Comparison of ENCODE assay signal across 8 cellular contexts in the genomic region with DNA sequence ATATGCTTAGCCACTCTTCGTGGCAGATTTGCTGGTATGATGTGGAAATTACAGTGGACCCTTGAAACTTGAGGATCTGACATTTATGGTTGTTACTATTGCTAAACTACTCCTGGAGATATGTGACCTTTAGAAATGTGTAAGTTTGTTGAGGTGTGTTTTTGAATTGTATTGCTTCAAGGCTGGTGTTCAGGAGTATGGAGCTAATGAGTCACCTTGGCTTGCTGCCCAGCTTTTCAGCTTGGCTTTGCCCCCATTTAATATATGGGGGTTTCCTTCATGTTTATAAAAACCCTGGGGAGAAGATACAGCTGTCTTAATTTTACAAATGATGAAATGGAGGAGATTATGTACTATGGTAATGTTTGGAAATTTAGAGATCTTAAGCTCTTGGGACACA. TPM values are rescaled to one million over a fixed set of nuclear protein-coding genes. Genes with fewer than 3 reads are reported as not detected.
A peak's percentile ranks its signal among the peaks of the same experiment; 100 is the strongest.
DNase-seq lines count a peak whose midpoint lies in the region; ATAC-seq, FAIRE-seq and TF ChIP-seq lines count a peak whose summit lies in the region.

No MANE protein-coding gene starts in this region.

- H3K27me3 Mint-ChIP-seq in natural killer cell (ENCODE audit: low read depth in 2 of 2): no peaks in the 10 kb centered on the region

- H3K9me3 Mint-ChIP-seq in natural killer cell: no peaks in the 10 kb centered on the region

- H3K4me1 Mint-ChIP-seq in natural killer cell: peaks cover 32 to 38% of the 10 kb centered on the region in 2 donors

- peak in 2 of 3 donors; percentile 19 to 60 for ATAC-seq in natural killer cell
- ATAC-seq in HG03175 (IDR thresholded peaks at IDR 0.05; ENCODE audit: unreplicated experiment): no peak

- DNase-seq in EH (ENCODE audit: low read depth) (peak; percentile 58), RWPE1 (ENCODE audit: low spot score) (peak; percentile 37), astrocyte of the spinal cord (ENCODE audit: low read depth, low spot score) (peak; percentile 71), natural killer cell (no peak), urothelium cell line (ENCODE audit: low spot score) (peak; percentile 31), occipital lobe (lab: John Stamatoyannopoulos, UW) (no peak), NCI-H1092 treated with DMSO at 0.1 percent for 48 hours (lab: John Stamatoyannopoulos, UW) (no peak)

- intact Hi-C loops in natural killer cell (cut with micrococcal nuclease): no loop called here

- in situ Hi-C loops in astrocyte of the spinal cord (cut with HindIII; ENCODE audit: low sequenced_read_pairs): no loop called here

- no peak for FAIRE-seq in urothelium cell line (lab: Jason Lieb, UNC)

- H3K4me3 ChIP-seq in astrocyte of the spinal cord (ENCODE audit: low read depth, low read length): no peak overlapping the region

- H3K4me3 Mint-ChIP-seq in natural killer cell: peak overlapping the region; percentile 10

- no peak overlapping the region for H3K27ac ChIP-seq in RWPE1

- no peak for TF ChIP-seq CTCF in RWPE1 (conservative IDR thresholded peaks at IDR 0.05; ENCODE audit: low read depth)
- TF ChIP-seq CTCF in astrocyte of the spinal cord (IDR thresholded peaks at IDR 0.05; ENCODE audit: low read depth, low read length): no peak
- no peak for TF ChIP-seq CTCF in natural killer cell (IDR thresholded peaks at IDR 0.05)

- POLR2A ChIA-PET in RWPE1 (lab: Yijun Ruan, JAX; ENCODE audit: low non-redundant PET): no interaction called here

- peaks cover 26% of the 10 kb centered on the region for H3K36me3 Mint-ChIP-seq in natural killer cell

- CTCF ChIA-PET in RWPE1 (lab: Yijun Ruan, JAX): no interaction called here

- H3K27ac Mint-ChIP-seq in natural killer cell: peak overlapping the region; percentile 52 to 78

RNA-seq across cellular contexts. Expression of gene HBP1, which starts 11.6 kb away (rescaled TPM):
- total RNA-seq in natural killer cell (100 to 1,000 TPM; 186 to 249 (median 243) TPM), occipital lobe (78.6 TPM)

Comparison
In these comparisons a context has a peak if more than half of its experiments do, and no peak if none do; other contexts are left out.
1. DNase-seq: peak in EH (single experiment), RWPE1 (single experiment), astrocyte of the spinal cord (single experiment) and urothelium cell line (single experiment); none in natural killer cell (single experiment), occipital lobe (single experiment) and NCI-H1092 treated with DMSO at 0.1 percent for 48 hours (single experiment).